18 cellular contexts compared by ENCODE assay signal in the genomic region with DNA sequence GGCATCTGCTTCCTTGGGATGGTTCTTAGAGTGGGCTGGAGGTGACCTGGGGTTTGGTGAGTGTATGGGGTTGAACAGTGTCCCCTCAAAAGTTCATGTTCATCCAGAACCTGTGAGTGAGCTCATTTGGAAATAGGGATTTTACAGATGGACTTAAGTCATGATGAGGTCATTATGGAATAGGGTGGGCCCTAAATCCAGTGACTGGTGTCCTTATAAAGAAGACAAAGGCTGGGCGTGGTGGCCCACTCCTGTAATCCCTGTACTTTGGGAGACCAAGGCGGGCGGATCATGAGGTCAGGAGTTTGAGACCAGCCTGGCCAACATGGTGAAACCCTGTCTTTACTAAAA. TPM values are rescaled to one million over a fixed set of nuclear protein-coding genes. Genes with fewer than 3 reads are reported as not detected.
DNase-seq lines count a peak whose midpoint lies in the region; ATAC-seq and TF ChIP-seq lines count a peak whose summit lies in the region.
"Had no signal": no experiment of that assay in that cellular context is flagged by ENCODE, and none has a peak within 500 bp of the region (broad histone marks: within the 10 kb centered on the region; RNA-seq: fewer than 3 reads in every experiment).

No MANE protein-coding gene starts in this region.

- peaks cover 16% of the 10 kb centered on the region for H3K4me1 Mint-ChIP-seq in neural progenitor cell
- peaks cover 10% of the 10 kb centered on the region for H3K4me1 Mint-ChIP-seq in stimulated activated memory B cell treated with anti-CD40 and anti-IgM and Interleukin-4, amounts not matched to agents 10 μg/mL and 1 μg/mL and 100 μg/mL, for 72 hours

- H3K36me3 ChIP-seq in GM23248 (ENCODE audit: low read depth) (no peaks in the 10 kb centered on the region), esophagus muscularis mucosa (peaks cover 0 to 6% (median 2%) of the 10 kb centered on the region in 4 donors), neural progenitor cell (no peaks in the 10 kb centered on the region)
- H3K36me3 ChIP-seq: SJSA1 had no signal

- H3K4me3 Mint-ChIP-seq in neural progenitor cell, result no peak overlapping the region
- H3K4me3 Mint-ChIP-seq in stimulated activated memory B cell treated with anti-CD40 and anti-IgM and Interleukin-4, amounts not matched to agents 10 μg/mL and 1 μg/mL and 100 μg/mL, for 72 hours, result no peak overlapping the region
- H3K4me3 Mint-ChIP-seq: CD4-positive, CD25-positive, alpha-beta regulatory T cell had no signal

- H3K27me3 ChIP-seq in GM23248 (replicated peaks; ENCODE audit: insufficient read depth), result no peaks in the 10 kb centered on the region
- no peaks in the 10 kb centered on the region for H3K27me3 ChIP-seq in esophagus muscularis mucosa
- no peaks in the 10 kb centered on the region for H3K27me3 ChIP-seq in neural progenitor cell
- H3K27me3 ChIP-seq: SJSA1 had no signal

- no peaks in the 10 kb centered on the region for H3K9me3 ChIP-seq in GM23248 (ENCODE audit: low read depth)
- H3K9me3 ChIP-seq in esophagus muscularis mucosa, result no peaks in the 10 kb centered on the region
- no peaks in the 10 kb centered on the region for H3K9me3 ChIP-seq in neural progenitor cell (ENCODE audit: low read depth)
- H3K9me3 ChIP-seq: SJSA1 had no signal

- no peak for TF ChIP-seq EP300 in esophagus muscularis mucosa (IDR thresholded peaks at IDR 0.05)

- H3K4me2 ChIP-seq in GM23248 (ENCODE audit: unreplicated experiment), result no peak overlapping the region
- no peak overlapping the region for H3K4me2 ChIP-seq in neural progenitor cell

- H3K27ac ChIP-seq in GM23248 (no peak overlapping the region), esophagus muscularis mucosa (replicated peaks in 1 of 4) (peak overlapping the region in 3 of 4 donors; percentile 35 to 42 (median 40)), neural progenitor cell (no peak overlapping the region)
- H3K27ac ChIP-seq: SJSA1 had no signal

- no peak for ATAC-seq in Right ventricle myocardium inferior
- no peak for ATAC-seq in stimulated activated memory B cell treated with anti-CD40 and anti-IgM and Interleukin-4, amounts not matched to agents 10 μg/mL and 1 μg/mL and 100 μg/mL, for 72 hours
- ATAC-seq in GM21381 (IDR thresholded peaks at IDR 0.05; ENCODE audit: unreplicated experiment), result no peak
- ATAC-seq: PC-3 had no signal

- 98% methylated on average over 3 of the region's 3 CpGs for WGBS in GM23248 (ENCODE audit: low coverage in 1 of 2, low lambda C conversion rate in 2 of 2, missing lambda C conversion rate in 2 of 2), 2 experiments
- WGBS in esophagus muscularis mucosa, result 96% methylated on average over 3 of the region's 3 CpGs

- H3K9ac ChIP-seq in GM23248 (no peak overlapping the region), neural progenitor cell (no peak overlapping the region)

- H3K79me2 ChIP-seq in GM23248 (ENCODE audit: insufficient read depth) (no peaks in the 10 kb centered on the region), neural progenitor cell (ENCODE audit: low read depth) (no peaks in the 10 kb centered on the region)

- H3K9me2 ChIP-seq in GM23248 (ENCODE audit: insufficient read depth), result no peaks in the 10 kb centered on the region

- intact Hi-C loops in Right ventricle myocardium inferior (cut with DNase I) (no loop called here), cardiac septum (cut with DNase I) (no loop called here), esophagus muscularis mucosa (cut with DNase I) (no loop called here)

- H3K27ac Mint-ChIP-seq in neural progenitor cell, result peak overlapping the region; percentile 87
- no peak overlapping the region for H3K27ac Mint-ChIP-seq in stimulated activated memory B cell treated with anti-CD40 and anti-IgM and Interleukin-4, amounts not matched to agents 10 μg/mL and 1 μg/mL and 100 μg/mL, for 72 hours
- H3K27ac Mint-ChIP-seq: CD4-positive, CD25-positive, alpha-beta regulatory T cell had no signal

- TF ChIP-seq CTCF in esophagus muscularis mucosa (IDR thresholded peaks at IDR 0.05), result no peak
- no peak for TF ChIP-seq CTCF in neural progenitor cell (IDR thresholded peaks at IDR 0.05)

- DNase-seq in Right ventricle myocardium inferior (ENCODE audit: missing footprints), result peak; percentile 5
- DNase-seq in cardiac septum (ENCODE audit: low spot score), result no peak
- peak; percentile 12 for DNase-seq in GM23248
- DNase-seq in esophagus muscularis mucosa (ENCODE audit: extremely low spot score), result no peak
- no peak for DNase-seq in neural progenitor cell (ENCODE audit: low spot score)
- no peak for DNase-seq in activated gamma-delta T cell treated with Interleukin-2 at 50 U/mL for 16 hours
- DNase-seq: CD4-positive, CD25-positive, alpha-beta regulatory T cell; HCEC 1CT; Karpas-422; NCI-H1092; NCI-H1436; NCI-H2081 treated with DMSO at 0.1 percent for 48 hours; NCI-H748 treated with DMSO at 0.1 percent for 48 hours; NK-92 treated with Interleukin-12 subunit alpha and Interleukin-12 subunit beta, amount 100 ng/mL, for 24 hours; PC-3 had no signal

- H3K36me3 Mint-ChIP-seq in neural progenitor cell, result peaks cover 5% of the 10 kb centered on the region
- H3K36me3 Mint-ChIP-seq in stimulated activated memory B cell treated with anti-CD40 and anti-IgM and Interleukin-4, amounts not matched to agents 10 μg/mL and 1 μg/mL and 100 μg/mL, for 72 hours, result peaks cover 20% of the 10 kb centered on the region

- H3K4me3 ChIP-seq in GM23248 (no peak overlapping the region), esophagus muscularis mucosa (no peak overlapping the region), neural progenitor cell (no peak overlapping the region)
- H3K4me3 ChIP-seq: SJSA1 had no signal

- H3K4me1 ChIP-seq in GM23248 (ENCODE audit: insufficient read depth) (no peaks in the 10 kb centered on the region), esophagus muscularis mucosa (peaks cover 0 to 17% (median 8%) of the 10 kb centered on the region in 4 donors), neural progenitor cell (no peaks in the 10 kb centered on the region)
- H3K4me1 ChIP-seq: SJSA1 had no signal

- in situ Hi-C loops in GM23248 (cut with MboI), result no loop called here

- H3K9me3 Mint-ChIP-seq in neural progenitor cell, result no peaks in the 10 kb centered on the region
- H3K9me3 Mint-ChIP-seq in stimulated activated memory B cell treated with anti-CD40 and anti-IgM and Interleukin-4, amounts not matched to agents 10 μg/mL and 1 μg/mL and 100 μg/mL, for 72 hours, result no peaks in the 10 kb centered on the region
- H3K9me3 Mint-ChIP-seq: CD4-positive, CD25-positive, alpha-beta regulatory T cell had no signal

- TF ChIP-seq POLR2A in esophagus muscularis mucosa (IDR thresholded peaks at IDR 0.05; ENCODE audit: low read depth), result no peak

- no peaks in the 10 kb centered on the region for H3F3A ChIP-seq in GM23248 (ENCODE audit: insufficient read depth)
- no peaks in the 10 kb centered on the region for H3F3A ChIP-seq in neural progenitor cell (ENCODE audit: low read depth)

- H2AFZ ChIP-seq in GM23248 (no peak overlapping the region), neural progenitor cell (replicated peaks) (no peak overlapping the region)

- peaks cover 7% of the 10 kb centered on the region for H3K27me3 Mint-ChIP-seq in neural progenitor cell (ENCODE audit: insufficient read depth, low read depth)
- no peaks in the 10 kb centered on the region for H3K27me3 Mint-ChIP-seq in stimulated activated memory B cell treated with anti-CD40 and anti-IgM and Interleukin-4, amounts not matched to agents 10 μg/mL and 1 μg/mL and 100 μg/mL, for 72 hours
- H3K27me3 Mint-ChIP-seq: CD4-positive, CD25-positive, alpha-beta regulatory T cell had no signal

- H4K20me1 ChIP-seq in GM23248 (ENCODE audit: insufficient read depth) (no peaks in the 10 kb centered on the region; the same call in 1 of the 2 replicates), neural progenitor cell (ENCODE audit: low read depth) (peaks cover 32% of the 10 kb centered on the region)

RNA-seq across cellular contexts. Expression of gene CRTC1, which starts 42.9 kb away (rescaled TPM):
- 10.3 TPM for total RNA-seq in Right ventricle myocardium inferior
- total RNA-seq in cardiac septum, result 8.8 TPM
- total RNA-seq in GM23248 (2014; rRNA removed; shearing (Covaris generic)), result 1.2 and 1.4 TPM in 2 replicates
- 4.0 and 5.1 TPM in 2 replicates for polyA plus RNA-seq in GM23248 (2016; fragmentation: Nextera tagmentation; extraction: Ambion mirVana)
- total RNA-seq in esophagus muscularis mucosa, result 10 to 100 TPM in 1 of 4 donors, 1 to 10 TPM in 3; 5.3 to 10.1 (median 6.6) TPM
- 2.4 and 5.7 TPM in 2 replicates for total RNA-seq in neural progenitor cell (ENCODE audit: low replicate concordance)

Comparison
In these comparisons a context has a peak if more than half of its experiments do, and no peak if none do; other contexts are left out.
1. DNase-seq: peak in Right ventricle myocardium inferior (single experiment) and GM23248 (single experiment); none in cardiac septum (single experiment), esophagus muscularis mucosa (single experiment), neural progenitor cell (single experiment) and activated gamma-delta T cell treated with Interleukin-2 at 50 U/mL for 16 hours (single experiment).
2. H3K27ac ChIP-seq: peak in esophagus muscularis mucosa (3 of 4); none in GM23248 (single experiment) and neural progenitor cell (single experiment).